In genomic region chr1:23796466-23797271, GRCh38 we compare ENCODE assay signal across 16 cellular contexts. TPM values are rescaled to one million over a fixed set of nuclear protein-coding genes. Genes with fewer than 3 reads are reported as not detected.
A peak's percentile ranks its signal among the peaks of the same experiment; 100 is the strongest.
DNase-seq lines count a peak whose midpoint lies in the region; ATAC-seq and TF ChIP-seq lines count a peak whose summit lies in the region.
"Had no signal": no experiment of that assay in that cellular context is flagged by ENCODE, and none has a peak within 500 bp of the region (broad histone marks: within the 10 kb centered on the region; RNA-seq: fewer than 3 reads in every experiment).

No MANE protein-coding gene starts in this region.

- no peaks in the 10 kb centered on the region for H3K9me3 Mint-ChIP-seq in GM23338
- H3K9me3 Mint-ChIP-seq in endothelial cell (ENCODE audit: unreplicated experiment) = no peaks in the 10 kb centered on the region
- no peaks in the 10 kb centered on the region for H3K9me3 Mint-ChIP-seq in activated CD4-positive, alpha-beta memory T cell treated with anti-CD3 and anti-CD28 coated beads, Interleukin-2, amount 10 ng/mL, durations not matched to agents 7 days and 5 days
- H3K9me3 Mint-ChIP-seq: activated B cell treated with CpG ODN at 0.5 μM for 24 hours had no signal

- H3K27me3 Mint-ChIP-seq in GM23338 (ENCODE audit: insufficient read depth, low read depth, poor library complexity) (peaks cover 20% of the 10 kb centered on the region), endothelial cell (ENCODE audit: unreplicated experiment) (peaks cover 5% of the 10 kb centered on the region)
- no peaks in the 10 kb centered on the region for H3K27me3 Mint-ChIP-seq in activated CD4-positive, alpha-beta memory T cell treated with anti-CD3 and anti-CD28 coated beads, Interleukin-2, amount 10 ng/mL, durations not matched to agents 7 days and 5 days
- H3K27me3 Mint-ChIP-seq: activated B cell treated with CpG ODN at 0.5 μM for 24 hours had no signal

- TF ChIP-seq CTCF in GM23338 (conservative IDR thresholded peaks at IDR 0.05; ENCODE audit: low read depth in 2 of 2) (peak; percentile 45 to 61), WERI-Rb-1 (IDR thresholded peaks at IDR 0.05; ENCODE audit: low read depth, low read length) (0 out of 2 replicates have a peak, but pooled peaks have one; percentile 16), endothelial cell (IDR thresholded peaks at IDR 0.05; ENCODE audit: unreplicated experiment) (no peak), prostate gland (IDR thresholded peaks at IDR 0.05) (no peak)

- H3K36me3 Mint-ChIP-seq in GM23338 (ENCODE audit: low read depth) (peaks cover 37% of the 10 kb centered on the region), endothelial cell (ENCODE audit: low read depth, unreplicated experiment) (no peaks in the 10 kb centered on the region)
- peaks cover 44% of the 10 kb centered on the region for H3K36me3 Mint-ChIP-seq in activated CD4-positive, alpha-beta memory T cell treated with anti-CD3 and anti-CD28 coated beads, Interleukin-2, amount 10 ng/mL, durations not matched to agents 7 days and 5 days (ENCODE audit: low read depth)

- H4K20me1 ChIP-seq in GM23338 (replicated peaks; ENCODE audit: insufficient read depth) = 0 out of 2 replicates have a peak, but pooled peaks cover 8% of the 10 kb centered on the region

- DNase-seq in GM23338 (ENCODE audit: low spot score) = peak; percentile 57
- DNase-seq in WERI-Rb-1 = no peak
- DNase-seq in endothelial cell (ENCODE audit: low spot score) = no peak
- peak; percentile 56 for DNase-seq in prostate gland (ENCODE audit: low spot score)
- DNase-seq in activated CD4-positive, alpha-beta T cell treated with anti-CD3 and anti-CD28 coated beads, Interleukin-2, amount 50 U/mL, for 1 hour = no peak
- DNase-seq in activated CD4-positive, alpha-beta memory T cell treated with anti-CD3 and anti-CD28 coated beads, Interleukin-2, amount 10 ng/mL, durations not matched to agents 7 days and 5 days = no peak
- no peak for DNase-seq in Ammon's horn (ENCODE audit: low spot score)
- no peak for DNase-seq in NCI-H2171 (lab: John Stamatoyannopoulos, UW)
- DNase-seq: activated B cell treated with CpG ODN at 0.5 μM for 24 hours, EL, head of caudate nucleus, kidney glomerular epithelial cell, PC-9, psoas muscle, tibial artery had no signal

- peaks cover 8% of the 10 kb centered on the region; the same call in 1 of the 2 replicates for H3K36me3 ChIP-seq in GM23338 (ENCODE audit: insufficient read depth)
- peaks cover 41% of the 10 kb centered on the region for H3K36me3 ChIP-seq in WERI-Rb-1
- no peaks in the 10 kb centered on the region for H3K36me3 ChIP-seq in prostate gland

- peaks cover 11% of the 10 kb centered on the region; the same call in 1 of the 2 replicates for H3F3A ChIP-seq in GM23338 (replicated peaks; ENCODE audit: low read depth)

- H3K4me1 ChIP-seq in GM23338 (ENCODE audit: insufficient read depth) (peaks cover 17% of the 10 kb centered on the region), prostate gland (replicated peaks) (peaks cover 28% of the 10 kb centered on the region)

- CTCF ChIA-PET in activated CD4-positive, alpha-beta memory T cell treated with anti-CD3 and anti-CD28 coated beads, Interleukin-2, amount 10 ng/mL, durations not matched to agents 7 days and 5 days (lab: Charles Lee) = interaction anchor here (1.2 kb wide), 1 partner anchor 17 kb away, joined by 3 read pairs; no protein-coding TSS in a partner anchor

- H3K4me1 Mint-ChIP-seq in GM23338 (peaks cover 20% of the 10 kb centered on the region), endothelial cell (ENCODE audit: unreplicated experiment) (peaks cover 7% of the 10 kb centered on the region)
- peaks cover 35% of the 10 kb centered on the region for H3K4me1 Mint-ChIP-seq in activated CD4-positive, alpha-beta memory T cell treated with anti-CD3 and anti-CD28 coated beads, Interleukin-2, amount 10 ng/mL, durations not matched to agents 7 days and 5 days

- no peak for TF ChIP-seq POLR2A in prostate gland (IDR thresholded peaks at IDR 0.05)

- peaks cover 9% of the 10 kb centered on the region for H3K79me2 ChIP-seq in GM23338 (replicated peaks; ENCODE audit: insufficient read depth)

- WGBS in prostate gland = 52% methylated on average over 17 of the region's 17 CpGs

- no peaks in the 10 kb centered on the region for H3K9me2 ChIP-seq in GM23338 (ENCODE audit: insufficient read depth)

- no peak overlapping the region for H3K27ac ChIP-seq in GM23338 (ENCODE audit: low read depth)
- H3K27ac ChIP-seq in WERI-Rb-1 = no peak overlapping the region
- H3K27ac ChIP-seq in prostate gland = peak overlapping the region; percentile 34 to 83
- H3K27ac ChIP-seq: BLaER1, PC-9, psoas muscle, tibial artery had no signal

- ATAC-seq in GM23338 = no peak
- ATAC-seq: psoas muscle had no signal

- H3K4me3 Mint-ChIP-seq in GM23338 (no peak overlapping the region), endothelial cell (ENCODE audit: unreplicated experiment) (no peak overlapping the region)
- H3K4me3 Mint-ChIP-seq in activated CD4-positive, alpha-beta memory T cell treated with anti-CD3 and anti-CD28 coated beads, Interleukin-2, amount 10 ng/mL, durations not matched to agents 7 days and 5 days = no peak overlapping the region
- H3K4me3 Mint-ChIP-seq: activated B cell treated with CpG ODN at 0.5 μM for 24 hours had no signal

- intact Hi-C loops in prostate gland (cut with DNase I) = no loop called here

- H3K27me3 ChIP-seq in GM23338 (ENCODE audit: insufficient read depth) (peaks cover 2% of the 10 kb centered on the region), WERI-Rb-1 (ENCODE audit: insufficient read depth, low read depth, severe bottlenecking) (no peaks in the 10 kb centered on the region), prostate gland (replicated peaks; ENCODE audit: insufficient read depth) (no peaks in the 10 kb centered on the region)
- H3K27me3 ChIP-seq: BLaER1, tibial artery had no signal

- H3K4me2 ChIP-seq in GM23338 = no peak overlapping the region
- H3K4me2 ChIP-seq: BLaER1, PC-9 had no signal

- H3K4me3 ChIP-seq in GM23338 (no peak overlapping the region), WERI-Rb-1 (ENCODE audit: low read depth, low read length) (no peak overlapping the region), prostate gland (no peak overlapping the region)
- H3K4me3 ChIP-seq: BLaER1, PC-9, psoas muscle, tibial artery had no signal

- H3K9me3 ChIP-seq in WERI-Rb-1 (ENCODE audit: severe bottlenecking) (no peaks in the 10 kb centered on the region), prostate gland (no peaks in the 10 kb centered on the region)
- H3K9me3 ChIP-seq: BLaER1, psoas muscle, tibial artery had no signal

- H3K27ac Mint-ChIP-seq in GM23338 (no peak overlapping the region), endothelial cell (ENCODE audit: unreplicated experiment) (peak overlapping the region; percentile 67)
- no peak overlapping the region for H3K27ac Mint-ChIP-seq in activated CD4-positive, alpha-beta memory T cell treated with anti-CD3 and anti-CD28 coated beads, Interleukin-2, amount 10 ng/mL, durations not matched to agents 7 days and 5 days
- H3K27ac Mint-ChIP-seq: activated B cell treated with CpG ODN at 0.5 μM for 24 hours had no signal

- POLR2A ChIA-PET in activated CD4-positive, alpha-beta memory T cell treated with anti-CD3 and anti-CD28 coated beads, Interleukin-2, amount 10 ng/mL, durations not matched to agents 7 days and 5 days (lab: Charles Lee) = interaction anchor here (1.4 kb wide), 1 partner anchor 28 kb away, joined by 5 read pairs; the partner anchor contains the start of gene HMGCL

- no peak overlapping the region for H2AFZ ChIP-seq in GM23338
- H2AFZ ChIP-seq: PC-9 had no signal

TF ChIP-seq in GM23338, 12 proteins besides CTCF, POLR2A, EP300 and RAD21 (continues in another document):
- no peak for TF ChIP-seq ETS1 (IDR thresholded peaks at IDR 0.05)

RNA-seq across cellular contexts. Expression of gene GALE, which starts 3.9 kb away (rescaled TPM):
- total RNA-seq in GM23338 (2014; rRNA removed; shearing (Covaris generic)) = 31.7 and 34.6 TPM in 2 replicates
- polyA plus RNA-seq in GM23338 (2016; fragmentation: Nextera tagmentation; extraction: Ambion mirVana) = 28.1 and 30.1 TPM in 2 replicates
- total RNA-seq in endothelial cell (ENCODE audit: unreplicated experiment) (33.9 TPM), prostate gland (10 to 100 TPM; 26.3 to 27.3 TPM)
- 10 to 100 TPM; 33.5 to 37.6 TPM for total RNA-seq in activated CD4-positive, alpha-beta memory T cell treated with anti-CD3 and anti-CD28 coated beads, Interleukin-2, amount 10 ng/mL, durations not matched to agents 7 days and 5 days

RNA-seq across cellular contexts. Expression of gene LYPLA2, which starts 5.7 kb away (rescaled TPM):
- total RNA-seq in GM23338 (2014; rRNA removed; shearing (Covaris generic)) = 180 and 204 TPM in 2 replicates
- 100 and 102 TPM in 2 replicates for polyA plus RNA-seq in GM23338 (2016; fragmentation: Nextera tagmentation; extraction: Ambion mirVana)
- 138 TPM for total RNA-seq in endothelial cell (ENCODE audit: unreplicated experiment)
- total RNA-seq in prostate gland = 10 to 100 TPM; 53.6 to 57.7 TPM
- total RNA-seq in activated CD4-positive, alpha-beta memory T cell treated with anti-CD3 and anti-CD28 coated beads, Interleukin-2, amount 10 ng/mL, durations not matched to agents 7 days and 5 days = 10 to 100 TPM; 76.1 to 80.8 TPM

RNA-seq across cellular contexts. Expression of gene PITHD1, which starts 18.5 kb away (rescaled TPM):
- total RNA-seq in GM23338 (2014; rRNA removed; shearing (Covaris generic)) = 90.7 and 99.0 TPM in 2 replicates
- 52.2 and 52.9 TPM in 2 replicates for polyA plus RNA-seq in GM23338 (2016; fragmentation: Nextera tagmentation; extraction: Ambion mirVana)
- total RNA-seq in endothelial cell (ENCODE audit: unreplicated experiment) = 35.4 TPM
- 10 to 100 TPM; 85.7 to 86.7 TPM for total RNA-seq in prostate gland
- total RNA-seq in activated CD4-positive, alpha-beta memory T cell treated with anti-CD3 and anti-CD28 coated beads, Interleukin-2, amount 10 ng/mL, durations not matched to agents 7 days and 5 days = 10 to 100 TPM; 50.0 to 51.6 TPM

RNA-seq across cellular contexts. Expression of gene HMGCL, which starts 28.6 kb away (rescaled TPM):
- 13.7 and 16.9 TPM in 2 replicates for total RNA-seq in GM23338 (2014; rRNA removed; shearing (Covaris generic))
- polyA plus RNA-seq in GM23338 (2016; fragmentation: Nextera tagmentation; extraction: Ambion mirVana) = 9.1 and 11.6 TPM in 2 replicates
- 30.0 TPM for total RNA-seq in endothelial cell (ENCODE audit: unreplicated experiment)
- total RNA-seq in prostate gland = 10 to 100 TPM; 51.1 to 58.7 TPM
- 10 to 100 TPM; 33.5 to 35.7 TPM for total RNA-seq in activated CD4-positive, alpha-beta memory T cell treated with anti-CD3 and anti-CD28 coated beads, Interleukin-2, amount 10 ng/mL, durations not matched to agents 7 days and 5 days

RNA-seq across cellular contexts. Expression of gene ELOA, which starts 53.4 kb away (rescaled TPM):
- total RNA-seq in GM23338 (2014; rRNA removed; shearing (Covaris generic)) = 38.1 and 49.1 TPM in 2 replicates
- polyA plus RNA-seq in GM23338 (2016; fragmentation: Nextera tagmentation; extraction: Ambion mirVana) = 55.7 and 57.7 TPM in 2 replicates
- total RNA-seq in endothelial cell (ENCODE audit: unreplicated experiment) (54.4 TPM), prostate gland (10 to 100 TPM; 35.7 to 42.1 TPM)
- total RNA-seq in activated CD4-positive, alpha-beta memory T cell treated with anti-CD3 and anti-CD28 coated beads, Interleukin-2, amount 10 ng/mL, durations not matched to agents 7 days and 5 days = 10 to 100 TPM; 34.1 to 35.2 TPM

Comparison
In these comparisons a context has a peak if more than half of its experiments do, and no peak if none do; other contexts are left out.
1. DNase-seq: peak in GM23338 (single experiment) and prostate gland (single experiment); none in WERI-Rb-1 (single experiment), endothelial cell (single experiment), activated CD4-positive, alpha-beta T cell treated with anti-CD3 and anti-CD28 coated beads, Interleukin-2, amount 50 U/mL, for 1 hour (single experiment), activated CD4-positive, alpha-beta memory T cell treated with anti-CD3 and anti-CD28 coated beads, Interleukin-2, amount 10 ng/mL, durations not matched to agents 7 days and 5 days (single experiment), Ammon's horn (single experiment) and NCI-H2171 (single experiment).
2. H3K27ac ChIP-seq: peak in prostate gland (2 of 2); none in GM23338 (single experiment) and WERI-Rb-1 (single experiment).
3. CTCF ChIP-seq: peak in GM23338 (2 of 2) and WERI-Rb-1 (single experiment); none in endothelial cell (single experiment) and prostate gland (0 of 4).